Comparison of ENCODE assay signal across 8 cellular contexts in genomic region chr19:43667524-43668405, GRCh38. TPM values are rescaled to one million over a fixed set of nuclear protein-coding genes. Genes with fewer than 3 reads are reported as not detected.
DNase-seq lines count a peak whose midpoint lies in the region; ATAC-seq and TF ChIP-seq lines count a peak whose summit lies in the region.

No MANE protein-coding gene starts in this region.

- no peak for TF ChIP-seq CTCF in mesothelial cell of epicardium (IDR thresholded peaks at IDR 0.05; ENCODE audit: unreplicated experiment)

- no peaks in the 10 kb centered on the region for H3K9me3 Mint-ChIP-seq in mesothelial cell of epicardium

- peaks cover 31% of the 10 kb centered on the region for H3K4me1 Mint-ChIP-seq in mesothelial cell of epicardium

- DNase-seq in ELR (ENCODE audit: low read depth) (peak; percentile 33), NCI-H748 (lab: John Stamatoyannopoulos, UW; ENCODE audit: unreplicated experiment) (peak; percentile 100), dermis microvascular lymphatic vessel endothelial cell (ENCODE audit: low read depth in 2 of 2) (peak; percentile 45 to 72), mesothelial cell of epicardium (ENCODE audit: low spot score in 2 of 2, unreplicated experiment in 2 of 2) (peak in 1 of 2 experiments; percentile 98), COR-L47 (lab: John Stamatoyannopoulos, UW) (no peak), NCI-H1105 (lab: John Stamatoyannopoulos, UW) (no peak)

- H3K36me3 Mint-ChIP-seq in mesothelial cell of epicardium = peaks cover 20% of the 10 kb centered on the region

- H3K27me3 Mint-ChIP-seq in mesothelial cell of epicardium (ENCODE audit: low read depth) = peaks cover 14% of the 10 kb centered on the region

- ATAC-seq in HG03571 (IDR thresholded peaks at IDR 0.05; ENCODE audit: unreplicated experiment) (no peak), HG02623 (IDR thresholded peaks at IDR 0.05; ENCODE audit: unreplicated experiment) (no peak)

- H3K27ac Mint-ChIP-seq in mesothelial cell of epicardium = peak overlapping the region; percentile 89

- peak overlapping the region; percentile 77 for H3K4me3 Mint-ChIP-seq in mesothelial cell of epicardium

RNA-seq across cellular contexts. Expression of gene PLAUR, which starts 2.2 kb away (rescaled TPM):
- total RNA-seq in dermis microvascular lymphatic vessel endothelial cell (9.6 and 12.8 TPM in 2 replicates), mesothelial cell of epicardium (18.5 to 22.7 TPM (median 22.2 TPM) in 3 replicates)

RNA-seq across cellular contexts. Expression of gene CADM4, which starts 28.1 kb away (rescaled TPM):
- 9.2 and 22.9 TPM in 2 replicates for total RNA-seq in dermis microvascular lymphatic vessel endothelial cell
- total RNA-seq in mesothelial cell of epicardium = 45.8 to 48.3 TPM (median 47.1 TPM) in 3 replicates

RNA-seq across cellular contexts. Expression of gene IRGC, which starts 48.1 kb away (rescaled TPM):
- total RNA-seq in dermis microvascular lymphatic vessel endothelial cell = not detected in 2 replicates
- not detected in 3 replicates for total RNA-seq in mesothelial cell of epicardium

RNA-seq across cellular contexts. Expression of gene ZNF428, which starts 48.3 kb away (rescaled TPM):
- 55.1 and 60.6 TPM in 2 replicates for total RNA-seq in dermis microvascular lymphatic vessel endothelial cell
- total RNA-seq in mesothelial cell of epicardium = 92.2 to 96.2 TPM (median 92.4 TPM) in 3 replicates

RNA-seq across cellular contexts. Expression of gene SRRM5, which starts 55.9 kb away (rescaled TPM):
- total RNA-seq in dermis microvascular lymphatic vessel endothelial cell (under 0.01 TPM in 1 of 2 replicates, not detected in the other), mesothelial cell of epicardium (0.36 to 0.63 TPM (median 0.58 TPM) in 3 replicates)

Comparison
In these comparisons a context has a peak if more than half of its experiments do, and no peak if none do; other contexts are left out.
1. DNase-seq: peak in ELR (single experiment), NCI-H748 (single experiment) and dermis microvascular lymphatic vessel endothelial cell (2 of 2); none in COR-L47 (single experiment) and NCI-H1105 (single experiment).